Comparison of ENCODE assay signal across 24 cellular contexts in the genomic region with DNA sequence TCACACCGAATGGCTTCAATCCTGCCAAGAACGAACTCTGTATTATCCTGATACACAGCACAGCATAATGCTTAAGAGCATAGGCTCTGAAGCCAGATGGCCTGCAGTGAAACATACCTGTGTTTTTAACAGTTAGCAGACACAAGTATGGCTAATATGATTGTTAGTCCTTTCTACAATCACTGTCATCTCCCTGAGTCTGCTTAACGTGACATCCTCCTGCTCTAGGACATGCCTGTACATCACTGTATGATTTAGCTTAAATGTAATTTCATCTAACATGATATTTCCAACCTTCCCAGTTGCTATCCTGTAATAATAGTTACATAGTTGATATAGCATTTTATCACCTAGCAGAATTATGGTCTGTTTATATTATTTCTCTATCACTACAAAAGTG.
DNase-seq lines count a peak whose midpoint lies in the region; ATAC-seq and TF ChIP-seq lines count a peak whose summit lies in the region.
"Had no signal": no experiment of that assay in that cellular context is flagged by ENCODE, and none has a peak within 500 bp of the region (broad histone marks: within the 10 kb centered on the region; RNA-seq: fewer than 3 reads in every experiment).

No MANE protein-coding gene starts in this region.

- ATAC-seq in IMR-90 (ENCODE audit: low read depth) = no peak
- ATAC-seq in stimulated activated effector memory CD8-positive, alpha-beta T cell treated with anti-CD3 and anti-CD28 coated beads, Interleukin-12 subunit alpha, Interleukin-12 subunit beta, amount 100 ng/mL, for 72 hours = no peak
- ATAC-seq: A549, GM12878, HepG2, K562 had no signal

- H3K79me1 ChIP-seq in IMR-90 (ENCODE audit: low read depth in 1 of 2, low read length in 2 of 2) = no peaks in the 10 kb centered on the region

- H3K27ac ChIP-seq in IMR-90 (ENCODE audit: insufficient read depth, low read length) (no peak overlapping the region), WERI-Rb-1 (no peak overlapping the region)
- H3K27ac ChIP-seq: A549, PC-9 had no signal

- no peak overlapping the region for H3K14ac ChIP-seq in IMR-90 (replicated peaks; ENCODE audit: low read depth, low read length)

- no peak overlapping the region for H2AK5ac ChIP-seq in IMR-90 (ENCODE audit: low read depth, low read length)

- H3K56ac ChIP-seq in IMR-90 (ENCODE audit: extremely low read depth, insufficient read depth, low read length) = no peak overlapping the region

- TF ChIP-seq RAD21 in IMR-90 (IDR thresholded peaks at IDR 0.05; ENCODE audit: low read length) = no peak

- CTCF ChIA-PET in IMR-90 (lab: Yijun Ruan, JAX) = no interaction called here

- H3K4me1 ChIP-seq in IMR-90 (ENCODE audit: control insufficient read depth, insufficient read depth, low read length) = no peaks in the 10 kb centered on the region
- H3K4me1 ChIP-seq: A549 had no signal

- H2BK20ac ChIP-seq in IMR-90 (ENCODE audit: low read depth, low read length) = peak overlapping the region; percentile 6; the same call in 1 of the 2 replicates

- DNase-seq in G401 (ENCODE audit: low spot score) = peak; percentile 23
- DNase-seq in IMR-90 = no peak
- DNase-seq in WERI-Rb-1 = peak; percentile 9
- DNase-seq in osteocyte (ENCODE audit: extremely low spot score, unreplicated experiment) = no peak
- no peak for DNase-seq in GOT3 (lab: John Stamatoyannopoulos, UW)
- no peak for DNase-seq in stimulated activated effector memory CD8-positive, alpha-beta T cell treated with anti-CD3 and anti-CD28 coated beads, Interleukin-12 subunit alpha, Interleukin-12 subunit beta, amount 100 ng/mL, for 72 hours (ENCODE audit: low spot score in 2 of 2)
- no peak for DNase-seq in SHP77 (lab: John Stamatoyannopoulos, UW)
- DNase-seq: AML-193; C1 segment of cervical spinal cord; CD4-positive, alpha-beta memory T cell; COR-L47; GDM1; MG63; NCI-H2081 treated with DMSO at 0.1 percent for 48 hours; NCI-H2171; NCI-H774; PC-9; Right ventricle myocardium superior; SW 1271 had no signal

- H3K9me3 ChIP-seq in IMR-90 (ENCODE audit: control insufficient read depth, insufficient read depth, low read length) = no peaks in the 10 kb centered on the region; the same call in 1 of the 2 replicates
- no peaks in the 10 kb centered on the region for H3K9me3 ChIP-seq in WERI-Rb-1 (ENCODE audit: severe bottlenecking)
- H3K9me3 ChIP-seq: A549, MG63 had no signal

- H3K4me3 ChIP-seq in IMR-90 (ENCODE audit: insufficient read depth, low read depth, low read length) (no peak overlapping the region), WERI-Rb-1 (ENCODE audit: low read depth, low read length) (no peak overlapping the region)
- H3K4me3 ChIP-seq: A549, GM12878, K562, MG63, PC-9 had no signal

- no peak overlapping the region for H2AK9ac ChIP-seq in IMR-90 (replicated peaks; ENCODE audit: low read depth, low read length, poor library complexity)

- no TSS peak for BruUV-seq in IMR-90 (replicated peaks; lab: Mats Ljungman, UMichigan)

- POLR2A ChIA-PET in IMR-90 (lab: Charles Lee; ENCODE audit: unreplicated experiment) = no interaction called here

- H3K4me1 Mint-ChIP-seq in osteocyte (ENCODE audit: unreplicated experiment) = peaks cover 25% of the 10 kb centered on the region
- no peaks in the 10 kb centered on the region for H3K4me1 Mint-ChIP-seq in stimulated activated effector memory CD8-positive, alpha-beta T cell treated with anti-CD3 and anti-CD28 coated beads, Interleukin-12 subunit alpha, Interleukin-12 subunit beta, amount 100 ng/mL, for 72 hours
- H3K4me1 Mint-ChIP-seq: CD4-positive, alpha-beta memory T cell had no signal

- no peak overlapping the region for H3K4me2 ChIP-seq in IMR-90 (ENCODE audit: low read depth, low read length)
- H3K4me2 ChIP-seq: A549, PC-9 had no signal

- H3K27me3 ChIP-seq in IMR-90 (ENCODE audit: control insufficient read depth, insufficient read depth, low read length) = no peaks in the 10 kb centered on the region
- no peaks in the 10 kb centered on the region for H3K27me3 ChIP-seq in WERI-Rb-1 (ENCODE audit: insufficient read depth, low read depth, severe bottlenecking)
- H3K27me3 ChIP-seq: MG63 had no signal

- no peak overlapping the region for H3K4me3 Mint-ChIP-seq in osteocyte (ENCODE audit: unreplicated experiment)
- no peak overlapping the region for H3K4me3 Mint-ChIP-seq in stimulated activated effector memory CD8-positive, alpha-beta T cell treated with anti-CD3 and anti-CD28 coated beads, Interleukin-12 subunit alpha, Interleukin-12 subunit beta, amount 100 ng/mL, for 72 hours
- H3K4me3 Mint-ChIP-seq: CD4-positive, alpha-beta memory T cell; T-helper 1 cell treated with Interleukin-12 subunit alpha and Interleukin-12 subunit beta and Interleukin-4 antibody, amounts not matched to agents 30 μg/mL and 1 μg/mL, for 36 hours had no signal

- H4K91ac ChIP-seq in IMR-90 (ENCODE audit: insufficient read depth, low read depth, low read length) = no peak overlapping the region

- H4K5ac ChIP-seq in IMR-90 (ENCODE audit: low read depth, low read length) = no peak overlapping the region

- H3K27ac Mint-ChIP-seq in osteocyte (ENCODE audit: unreplicated experiment) = peak overlapping the region; percentile 6
- no peak overlapping the region for H3K27ac Mint-ChIP-seq in stimulated activated effector memory CD8-positive, alpha-beta T cell treated with anti-CD3 and anti-CD28 coated beads, Interleukin-12 subunit alpha, Interleukin-12 subunit beta, amount 100 ng/mL, for 72 hours
- H3K27ac Mint-ChIP-seq: CD4-positive, alpha-beta memory T cell; T-helper 1 cell treated with Interleukin-12 subunit alpha and Interleukin-12 subunit beta and Interleukin-4 antibody, amounts not matched to agents 30 μg/mL and 1 μg/mL, for 36 hours had no signal

- no peak overlapping the region for H4K8ac ChIP-seq in IMR-90 (ENCODE audit: low read depth in 2 of 2, low read length in 2 of 2)

- no peaks in the 10 kb centered on the region for H4K20me1 ChIP-seq in IMR-90 (ENCODE audit: insufficient read depth, low read length)

- no peaks in the 10 kb centered on the region for H3K36me3 Mint-ChIP-seq in osteocyte (ENCODE audit: unreplicated experiment)
- no peaks in the 10 kb centered on the region for H3K36me3 Mint-ChIP-seq in stimulated activated effector memory CD8-positive, alpha-beta T cell treated with anti-CD3 and anti-CD28 coated beads, Interleukin-12 subunit alpha, Interleukin-12 subunit beta, amount 100 ng/mL, for 72 hours
- H3K36me3 Mint-ChIP-seq: CD4-positive, alpha-beta memory T cell had no signal

- no peak overlapping the region for H3K18ac ChIP-seq in IMR-90 (ENCODE audit: low read depth, low read length)

- H3K36me3 ChIP-seq in IMR-90 (ENCODE audit: control insufficient read depth, insufficient read depth, low read length) (no peaks in the 10 kb centered on the region), WERI-Rb-1 (no peaks in the 10 kb centered on the region)
- H3K36me3 ChIP-seq: MG63 had no signal

- in situ Hi-C loops in G401 (cut with HindIII; ENCODE audit: low sequenced_read_pairs) (no loop called here), IMR-90 (cut with MboI; ENCODE audit: low sequenced_read_pairs) (no loop called here)

- H2BK15ac ChIP-seq in IMR-90 (ENCODE audit: low read depth, low read length) = no peak overlapping the region

- no peaks in the 10 kb centered on the region for H3K27me3 Mint-ChIP-seq in osteocyte (ENCODE audit: unreplicated experiment)
- H3K27me3 Mint-ChIP-seq: CD4-positive, alpha-beta memory T cell had no signal

- no peak overlapping the region for H2BK120ac ChIP-seq in IMR-90 (ENCODE audit: low read depth, low read length)

- dilution Hi-C loops in IMR-90 (cut with HindIII; ENCODE audit: low sequenced_read_pairs, unreplicated experiment) = no loop called here

- intact Hi-C loops in IMR-90 (cut with micrococcal nuclease) = no loop called here

- no peak overlapping the region for H3K9ac ChIP-seq in IMR-90 (ENCODE audit: low read depth, low read length)

- WGBS in IMR-90 (ENCODE audit: extremely low coverage in 2 of 2, insufficient read length in 1 of 2), 2 experiments = no CpG with 5 or more reads among the region's 3 CpGs

- no peak overlapping the region for H2AFZ ChIP-seq in IMR-90 (replicated peaks; ENCODE audit: low read length, poor library complexity)
- H2AFZ ChIP-seq: PC-9 had no signal

- TF ChIP-seq CTCF in IMR-90 (conservative IDR thresholded peaks at IDR 0.05; ENCODE audit: low read depth, low read length) = no peak
- no peak for TF ChIP-seq CTCF in WERI-Rb-1 (IDR thresholded peaks at IDR 0.05; ENCODE audit: low read depth, low read length)
- TF ChIP-seq CTCF in osteocyte (IDR thresholded peaks at IDR 0.05) = no peak

- no peaks in the 10 kb centered on the region for H3K9me1 ChIP-seq in IMR-90 (ENCODE audit: insufficient read depth, low read length)

- H2BK5ac ChIP-seq in IMR-90 (ENCODE audit: low read depth, low read length, poor library complexity, severe bottlenecking) = no peak overlapping the region

- H3K9me3 Mint-ChIP-seq in osteocyte (ENCODE audit: unreplicated experiment) = no peaks in the 10 kb centered on the region
- H3K9me3 Mint-ChIP-seq in stimulated activated effector memory CD8-positive, alpha-beta T cell treated with anti-CD3 and anti-CD28 coated beads, Interleukin-12 subunit alpha, Interleukin-12 subunit beta, amount 100 ng/mL, for 72 hours = peaks cover 6% of the 10 kb centered on the region
- H3K9me3 Mint-ChIP-seq: T-helper 1 cell treated with Interleukin-12 subunit alpha and Interleukin-12 subunit beta and Interleukin-4 antibody, amounts not matched to agents 30 μg/mL and 1 μg/mL, for 36 hours had no signal

- H3K23ac ChIP-seq in IMR-90 (ENCODE audit: low read depth, low read length) = no peak overlapping the region

- H3K4ac ChIP-seq in IMR-90 (ENCODE audit: low read depth, low read length) = no peak overlapping the region

- no peak for TF ChIP-seq POLR2A in IMR-90 (IDR thresholded peaks at IDR 0.05; ENCODE audit: low read depth, low read length)

TF ChIP-seq in IMR-90, 13 proteins besides CTCF, POLR2A, EP300 and RAD21 (continues in another document):
- TF ChIP-seq SMC3 (IDR thresholded peaks at IDR 0.05; ENCODE audit: low read depth, low read length) = no peak
- no peak for TF ChIP-seq RFX5 (IDR thresholded peaks at IDR 0.05; ENCODE audit: low read depth, low read length)
- TF ChIP-seq, protein P1, sequence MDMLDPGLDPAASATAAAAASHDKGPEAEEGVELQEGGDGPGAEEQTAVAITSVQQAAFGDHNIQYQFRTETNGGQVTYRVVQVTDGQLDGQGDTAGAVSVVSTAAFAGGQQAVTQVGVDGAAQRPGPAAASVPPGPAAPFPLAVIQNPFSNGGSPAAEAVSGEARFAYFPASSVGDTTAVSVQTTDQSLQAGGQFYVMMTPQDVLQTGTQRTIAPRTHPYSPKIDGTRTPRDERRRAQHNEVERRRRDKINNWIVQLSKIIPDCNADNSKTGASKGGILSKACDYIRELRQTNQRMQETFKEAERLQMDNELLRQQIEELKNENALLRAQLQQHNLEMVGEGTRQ (IDR thresholded peaks at IDR 0.05; ENCODE audit: low read depth, low read length) = no peak
- no peak for TF ChIP-seq BHLHE40 (IDR thresholded peaks at IDR 0.05; ENCODE audit: low read depth, low read length)
- TF ChIP-seq MAFK (IDR thresholded peaks at IDR 0.05; ENCODE audit: low read depth, low read length) = no peak
- no peak for TF ChIP-seq FOS (IDR thresholded peaks at IDR 0.05; ENCODE audit: low read depth, low read length)

Comparison
In these comparisons a context has a peak if more than half of its experiments do, and no peak if none do; other contexts are left out.
1. DNase-seq: peak in G401 (single experiment) and WERI-Rb-1 (single experiment); none in IMR-90 (single experiment), osteocyte (single experiment), GOT3 (single experiment), stimulated activated effector memory CD8-positive, alpha-beta T cell treated with anti-CD3 and anti-CD28 coated beads, Interleukin-12 subunit alpha, Interleukin-12 subunit beta, amount 100 ng/mL, for 72 hours (0 of 2) and SHP77 (0 of 2).